ENCODE assay signal across 34 cellular contexts in the genomic region with DNA sequence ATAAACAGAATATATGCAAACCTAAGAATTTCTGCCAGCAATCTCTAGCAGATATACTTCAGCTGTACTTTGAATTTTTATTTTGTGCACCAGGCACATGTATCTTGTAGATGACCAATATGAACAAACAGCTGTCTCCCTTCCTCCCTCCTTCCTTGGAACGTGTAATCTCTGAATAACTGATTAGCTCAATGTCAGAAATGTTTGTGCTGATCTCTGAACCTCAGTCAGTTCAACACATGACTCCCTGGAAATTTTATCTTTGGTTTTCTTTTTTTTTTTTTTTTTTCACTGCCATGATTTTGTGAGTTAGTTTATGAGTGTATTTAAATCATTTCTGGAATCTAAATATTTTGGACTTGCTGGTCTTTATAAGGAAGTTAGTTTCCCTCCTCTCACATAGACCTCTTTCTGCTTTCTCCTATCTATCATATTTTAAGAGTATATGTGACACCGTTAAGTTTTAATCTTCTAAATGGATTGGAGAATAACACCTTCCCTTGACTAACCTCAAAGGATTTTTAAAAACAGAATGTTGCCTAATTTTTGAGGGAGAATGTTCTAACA.
DNase-seq lines count a peak whose midpoint lies in the region; ATAC-seq, FAIRE-seq and TF ChIP-seq lines count a peak whose summit lies in the region.
"Had no signal": no experiment of that assay in that cellular context is flagged by ENCODE, and none has a peak within 500 bp of the region (broad histone marks: within the 10 kb centered on the region; RNA-seq: fewer than 3 reads in every experiment).

No MANE protein-coding gene starts in this region.

- no peaks in the 10 kb centered on the region for H3F3A ChIP-seq in PC-3 (ENCODE audit: low read length, unreplicated experiment)

- H4K20me1 ChIP-seq in K562 (replicated peaks; ENCODE audit: control insufficient read depth, insufficient read depth, low read length) (no peaks in the 10 kb centered on the region), PC-3 (ENCODE audit: low read length) (no peaks in the 10 kb centered on the region)

- CTCF ChIA-PET in K562 (lab: Yijun Ruan, JAX; ENCODE audit: low intra/inter-chr PET ratio) (no interaction called here), PC-3 (lab: Charles Lee) (interaction anchor here (0.7 kb wide), 1 partner anchor 41 kb away, joined by 5 read pairs; no protein-coding TSS in a partner anchor)

- H3K27me3 ChIP-seq in K562 (ENCODE audit: control insufficient read depth in 2 of 2, insufficient read depth in 2 of 2, low read length in 2 of 2) (no peaks in the 10 kb centered on the region), tibial nerve (no peaks in the 10 kb centered on the region), PC-3 (ENCODE audit: low read length) (no peaks in the 10 kb centered on the region)
- H3K27me3 ChIP-seq: foreskin keratinocyte, heart left ventricle, testis, uterus had no signal

- WGBS in K562 (ENCODE audit: insufficient coverage, low coverage, missing lambda C conversion rate): 9% methylated on average over 2 of the region's 2 CpGs
- 44 to 58% methylated on average over 2 of the region's 2 CpGs for WGBS in tibial nerve, 2 donors

- H3K9ac ChIP-seq in K562 (ENCODE audit: insufficient read depth in 1 of 2, low read depth in 2 of 2, low read length in 2 of 2): no peak overlapping the region
- no peak overlapping the region for H3K9ac ChIP-seq in PC-3 (ENCODE audit: low read length)
- H3K9ac ChIP-seq: parathyroid adenoma had no signal

- TF ChIP-seq POLR2A in K562 (conservative IDR thresholded peaks at IDR 0.05): no peak
- TF ChIP-seq POLR2A in tibial nerve (IDR thresholded peaks at IDR 0.05): no peak

- H3K27me3 Mint-ChIP-seq in activated T-helper 1 cell treated with anti-CD3 and anti-CD28 coated beads, Interleukin-12 subunit alpha, Interleukin-12 subunit beta, Interleukin-2, Interleukin-4 antibody, amounts not matched to agents 30 ng/mL and 10 ng/mL and 1 ng/mL, durations not matched to agents 14 hours and 24 hours and 36 hours (ENCODE audit: insufficient read depth): no peaks in the 10 kb centered on the region
- H3K27me3 Mint-ChIP-seq: activated CD4-positive, alpha-beta T cell treated with anti-CD3 and anti-CD28 coated beads, Interleukin-2, amount 10 ng/mL, durations not matched to agents 24 days and 14 days; activated naive CD8-positive, alpha-beta T cell treated with anti-CD3 and anti-CD28 coated beads, Interleukin-2, amount 50 U/mL, for 24 hours; activated T-cell treated with anti-CD3 and anti-CD28 coated beads, Interleukin-2, amount 50 U/mL, for 24 hours; stimulated activated naive CD8-positive, alpha-beta T cell treated with anti-CD3 and anti-CD28 coated beads, Interleukin-15, Interleukin-2, amounts not matched to agents 100 ng/mL and 50 ng/mL, for 24 hours had no signal

- no peaks in the 10 kb centered on the region for H3K9me2 ChIP-seq in PC-3 (replicated peaks; ENCODE audit: low read length)

- TF ChIP-seq EP300 in K562 (IDR thresholded peaks at IDR 0.05; ENCODE audit: low read length): no peak
- TF ChIP-seq EP300 in tibial nerve (IDR thresholded peaks at IDR 0.05): no peak

- H2AFZ ChIP-seq in K562 (ENCODE audit: low read depth, low read length) (no peak overlapping the region), PC-3 (ENCODE audit: low read length) (no peak overlapping the region)
- H2AFZ ChIP-seq: parathyroid adenoma had no signal

- intact Hi-C loops in K562 (cut with micrococcal nuclease) (no loop called here), PC-3 (cut with micrococcal nuclease) (no loop called here)
- intact Hi-C loops in activated T-helper 1 cell treated with anti-CD3 and anti-CD28 coated beads, Interleukin-12 subunit alpha, Interleukin-12 subunit beta, Interleukin-2, Interleukin-4 antibody, amounts not matched to agents 30 ng/mL and 10 ng/mL and 1 ng/mL, durations not matched to agents 14 hours and 24 hours and 36 hours (cut with micrococcal nuclease): no loop called here

- H3K4me1 Mint-ChIP-seq in activated T-helper 1 cell treated with anti-CD3 and anti-CD28 coated beads, Interleukin-12 subunit alpha, Interleukin-12 subunit beta, Interleukin-2, Interleukin-4 antibody, amounts not matched to agents 30 ng/mL and 10 ng/mL and 1 ng/mL, durations not matched to agents 14 hours and 24 hours and 36 hours (ENCODE audit: low read depth): no peaks in the 10 kb centered on the region
- H3K4me1 Mint-ChIP-seq: activated CD4-positive, alpha-beta T cell treated with anti-CD3 and anti-CD28 coated beads, Interleukin-2, amount 10 ng/mL, durations not matched to agents 24 days and 14 days had no signal

- H3K4me1 ChIP-seq in K562 (replicated peaks in 1 of 2; ENCODE audit: control insufficient read depth in 2 of 2, insufficient read depth in 2 of 2, low read length in 2 of 2) (no peaks in the 10 kb centered on the region; a peak in 1 of 5 replicates), tibial nerve (no peaks in the 10 kb centered on the region), PC-3 (ENCODE audit: insufficient read depth, low read length) (no peaks in the 10 kb centered on the region)
- H3K4me1 ChIP-seq: foreskin keratinocyte, heart left ventricle, parathyroid adenoma, testis, uterus had no signal

- TF ChIP-seq CTCF in K562 (IDR thresholded peaks at IDR 0.05 in 2 of 3, conservative IDR thresholded peaks at IDR 0.05 in 1 of 3; ENCODE audit: insufficient read depth in 2 of 3, low read depth in 1 of 3, low read length in 3 of 3) (no peak), tibial nerve (IDR thresholded peaks at IDR 0.05) (no peak), PC-3 (conservative IDR thresholded peaks at IDR 0.05; ENCODE audit: low read depth, low read length) (no peak)

- H3K27ac ChIP-seq in K562 (ENCODE audit: extremely low read depth, low read depth, low read length) (no peak overlapping the region), tibial nerve (no peak overlapping the region), PC-3 (ENCODE audit: low read length) (no peak overlapping the region)
- H3K27ac ChIP-seq: foreskin keratinocyte, heart left ventricle, parathyroid adenoma, testis, uterus had no signal

- H3K4me3 ChIP-seq in K562 (no peak overlapping the region), tibial nerve (no peak overlapping the region), PC-3 (ENCODE audit: low read length) (no peak overlapping the region)
- H3K4me3 ChIP-seq: GM12878, heart left ventricle, testis, uterus had no signal

- H3K36me3 Mint-ChIP-seq in activated T-helper 1 cell treated with anti-CD3 and anti-CD28 coated beads, Interleukin-12 subunit alpha, Interleukin-12 subunit beta, Interleukin-2, Interleukin-4 antibody, amounts not matched to agents 30 ng/mL and 10 ng/mL and 1 ng/mL, durations not matched to agents 14 hours and 24 hours and 36 hours (ENCODE audit: low read depth): peaks cover 4% of the 10 kb centered on the region

- no peak overlapping the region for H3K4me2 ChIP-seq in K562 (ENCODE audit: insufficient read depth, low read length)
- no peak overlapping the region for H3K4me2 ChIP-seq in PC-3 (ENCODE audit: low read length)

- DNase-seq in HCEC 1CT: peak; percentile 24
- DNase-seq in K562 (ENCODE audit: extremely low read depth in 1 of 4, low spot score in 3 of 4): no peak
- DNase-seq in myocyte (ENCODE audit: low read depth): peak; percentile 18
- DNase-seq in tibial nerve (ENCODE audit: low spot score in 2 of 2): no peak
- no peak for DNase-seq in activated T-helper 1 cell treated with anti-CD3 and anti-CD28 coated beads, Interleukin-12 subunit alpha, Interleukin-12 subunit beta, Interleukin-2, Interleukin-4 antibody, amounts not matched to agents 30 ng/mL and 10 ng/mL and 1 ng/mL, durations not matched to agents 14 hours and 24 hours and 36 hours (ENCODE audit: low spot score)
- DNase-seq in PC-3: no peak
- DNase-seq: activated CD4-positive, alpha-beta T cell treated with anti-CD3 and anti-CD28 coated beads, Interleukin-2, amount 10 ng/mL, durations not matched to agents 24 days and 14 days; activated naive CD4-positive, alpha-beta T cell; activated naive CD8-positive, alpha-beta T cell treated with anti-CD3 and anti-CD28 coated beads, Interleukin-2, amount 50 U/mL, for 24 hours; activated T-cell treated with anti-CD3 and anti-CD28 coated beads, Interleukin-2, amount 50 U/mL, for 24 hours; caudate nucleus; cortex of kidney; DMS153; effector memory CD4-positive, alpha-beta T cell; erythroblast; foreskin keratinocyte; heart left ventricle; kidney glomerular epithelial cell; NCI-H1417 treated with DMSO at 0.1 percent for 48 hours; NCI-H2081; NCI-H226; NCI-H69; retina; stimulated activated CD4-positive, alpha-beta T cell treated with anti-CD3 and anti-CD28 coated beads, Interleukin-1b, Interleukin-23, amount 100 ng/mL, for 48 hours; T-helper 9 cell; testis; uterus had no signal

- H3K27ac Mint-ChIP-seq in activated T-helper 1 cell treated with anti-CD3 and anti-CD28 coated beads, Interleukin-12 subunit alpha, Interleukin-12 subunit beta, Interleukin-2, Interleukin-4 antibody, amounts not matched to agents 30 ng/mL and 10 ng/mL and 1 ng/mL, durations not matched to agents 14 hours and 24 hours and 36 hours: no peak overlapping the region
- H3K27ac Mint-ChIP-seq: activated CD4-positive, alpha-beta T cell treated with anti-CD3 and anti-CD28 coated beads, Interleukin-2, amount 10 ng/mL, durations not matched to agents 24 days and 14 days; activated naive CD8-positive, alpha-beta T cell treated with anti-CD3 and anti-CD28 coated beads, Interleukin-2, amount 50 U/mL, for 24 hours; activated T-cell treated with anti-CD3 and anti-CD28 coated beads, Interleukin-2, amount 50 U/mL, for 24 hours; stimulated activated naive CD8-positive, alpha-beta T cell treated with anti-CD3 and anti-CD28 coated beads, Interleukin-15, Interleukin-2, amounts not matched to agents 100 ng/mL and 50 ng/mL, for 24 hours had no signal

- POLR2A ChIA-PET in K562 (lab: Yijun Ruan, JAX): interaction anchor here (1.0 kb wide), 1 partner anchor 38 kb away, joined by 3 read pairs; no protein-coding TSS in a partner anchor
- POLR2A ChIA-PET in PC-3 (lab: Charles Lee; ENCODE audit: unreplicated experiment): interaction anchor here (0.6 kb wide), 1 partner anchor 131 kb away, joined by 3 read pairs; no protein-coding TSS in a partner anchor

- no peak overlapping the region for H3K4me3 Mint-ChIP-seq in activated T-helper 1 cell treated with anti-CD3 and anti-CD28 coated beads, Interleukin-12 subunit alpha, Interleukin-12 subunit beta, Interleukin-2, Interleukin-4 antibody, amounts not matched to agents 30 ng/mL and 10 ng/mL and 1 ng/mL, durations not matched to agents 14 hours and 24 hours and 36 hours
- H3K4me3 Mint-ChIP-seq: activated CD4-positive, alpha-beta T cell treated with anti-CD3 and anti-CD28 coated beads, Interleukin-2, amount 10 ng/mL, durations not matched to agents 24 days and 14 days; activated naive CD8-positive, alpha-beta T cell treated with anti-CD3 and anti-CD28 coated beads, Interleukin-2, amount 50 U/mL, for 24 hours; activated T-cell treated with anti-CD3 and anti-CD28 coated beads, Interleukin-2, amount 50 U/mL, for 24 hours; neural crest cell; stimulated activated naive CD8-positive, alpha-beta T cell treated with anti-CD3 and anti-CD28 coated beads, Interleukin-15, Interleukin-2, amounts not matched to agents 100 ng/mL and 50 ng/mL, for 24 hours had no signal

- in situ Hi-C loops in K562 (cut with MboI): no loop called here

- H3K79me2 ChIP-seq in K562 (ENCODE audit: control insufficient read depth, insufficient read depth, low read length) (no peaks in the 10 kb centered on the region), PC-3 (ENCODE audit: low read length) (no peaks in the 10 kb centered on the region)
- H3K79me2 ChIP-seq: parathyroid adenoma had no signal

- H3K9me3 ChIP-seq in K562 (replicated peaks; ENCODE audit: control insufficient read depth, insufficient read depth, low read depth, low read length): no peaks in the 10 kb centered on the region
- no peaks in the 10 kb centered on the region for H3K9me3 ChIP-seq in tibial nerve
- no peaks in the 10 kb centered on the region for H3K9me3 ChIP-seq in PC-3 (ENCODE audit: low read length)
- H3K9me3 ChIP-seq: heart left ventricle, testis, uterus had no signal

- BruUV-seq in K562 (replicated peaks; lab: Mats Ljungman, UMichigan) (no TSS peak), PC-3 (replicated peaks; lab: Mats Ljungman, UMichigan) (no TSS peak)

- no peaks in the 10 kb centered on the region for H3K9me3 Mint-ChIP-seq in activated T-helper 1 cell treated with anti-CD3 and anti-CD28 coated beads, Interleukin-12 subunit alpha, Interleukin-12 subunit beta, Interleukin-2, Interleukin-4 antibody, amounts not matched to agents 30 ng/mL and 10 ng/mL and 1 ng/mL, durations not matched to agents 14 hours and 24 hours and 36 hours
- H3K9me3 Mint-ChIP-seq: activated CD4-positive, alpha-beta T cell treated with anti-CD3 and anti-CD28 coated beads, Interleukin-2, amount 10 ng/mL, durations not matched to agents 24 days and 14 days; activated naive CD8-positive, alpha-beta T cell treated with anti-CD3 and anti-CD28 coated beads, Interleukin-2, amount 50 U/mL, for 24 hours; activated T-cell treated with anti-CD3 and anti-CD28 coated beads, Interleukin-2, amount 50 U/mL, for 24 hours; neural crest cell; stimulated activated naive CD8-positive, alpha-beta T cell treated with anti-CD3 and anti-CD28 coated beads, Interleukin-15, Interleukin-2, amounts not matched to agents 100 ng/mL and 50 ng/mL, for 24 hours had no signal

- ATAC-seq in K562: no peak
- no peak for ATAC-seq in HG02938 (IDR thresholded peaks at IDR 0.05; ENCODE audit: unreplicated experiment)
- ATAC-seq in PC-3: no peak
- ATAC-seq: activated naive CD8-positive, alpha-beta T cell treated with anti-CD3 and anti-CD28 coated beads, Interleukin-2, amount 50 U/mL, for 24 hours; foreskin keratinocyte; GM12878; heart left ventricle had no signal

- H3K9me1 ChIP-seq in K562 (ENCODE audit: control insufficient read depth, insufficient read depth, low read length): no peaks in the 10 kb centered on the region

- FAIRE-seq in K562 (lab: Jason Lieb, UNC) (peak; percentile 15), islet of Langerhans (lab: Jason Lieb, UNC) (peak; percentile 65)
- FAIRE-seq: GM12878, RCC 7860 had no signal

- H3K36me3 ChIP-seq in K562 (ENCODE audit: control insufficient read depth, insufficient read depth, low read length) (no peaks in the 10 kb centered on the region), tibial nerve (peaks cover 0 to 7% (median 0%) of the 10 kb centered on the region in 3 donors), PC-3 (ENCODE audit: low read depth, low read length) (no peaks in the 10 kb centered on the region)
- H3K36me3 ChIP-seq: uterus had no signal

- TF ChIP-seq RAD21 in K562 (CRISPR knock-in tag; conservative IDR thresholded peaks at IDR 0.05 in 1 of 2, IDR thresholded peaks at IDR 0.05 in 1 of 2): no peak

Comparison
In these comparisons a context has a peak if more than half of its experiments do, and no peak if none do; other contexts are left out.
1. DNase-seq: peak in HCEC 1CT (single experiment) and myocyte (single experiment); none in K562 (0 of 4), tibial nerve (0 of 2), activated T-helper 1 cell treated with anti-CD3 and anti-CD28 coated beads, Interleukin-12 subunit alpha, Interleukin-12 subunit beta, Interleukin-2, Interleukin-4 antibody, amounts not matched to agents 30 ng/mL and 10 ng/mL and 1 ng/mL, durations not matched to agents 14 hours and 24 hours and 36 hours (single experiment) and PC-3 (single experiment).